Comparison of ENCODE assay signal across 18 cellular contexts in the genomic region with DNA sequence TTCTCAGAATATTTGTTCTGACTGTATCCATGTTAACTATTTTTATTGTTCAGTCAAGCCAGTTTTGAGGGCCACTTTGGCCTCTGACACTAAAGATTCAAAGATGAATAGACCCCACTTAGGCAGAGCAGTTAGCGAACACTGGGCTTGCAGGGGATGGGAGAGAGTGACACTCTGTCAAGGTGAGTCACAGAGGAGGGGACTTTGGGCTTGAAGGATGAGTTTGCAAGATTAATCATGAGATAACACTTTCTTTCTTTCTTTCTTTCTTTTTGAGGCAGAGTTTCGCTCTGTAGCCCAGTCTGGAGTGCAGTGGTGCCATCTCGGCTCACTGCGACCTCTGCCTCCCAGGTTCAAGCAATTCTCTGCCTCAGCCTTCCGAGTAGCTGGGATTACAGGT. TPM values are rescaled to one million over a fixed set of nuclear protein-coding genes. Genes with fewer than 3 reads are reported as not detected.
DNase-seq lines count a peak whose midpoint lies in the region; ATAC-seq and TF ChIP-seq lines count a peak whose summit lies in the region.
"Had no signal": no experiment of that assay in that cellular context is flagged by ENCODE, and none has a peak within 500 bp of the region (broad histone marks: within the 10 kb centered on the region; RNA-seq: fewer than 3 reads in every experiment).

No MANE protein-coding gene starts in this region.

- H3K9me3 ChIP-seq in thyroid gland, result no peaks in the 10 kb centered on the region

- peaks cover 26 to 38% of the 10 kb centered on the region in 2 donors for H3K4me1 ChIP-seq in thyroid gland

- WGBS in thyroid gland, 2 donors, result 85 to 87% methylated on average over 5 of the region's 5 CpGs

- H3K27me3 Mint-ChIP-seq in endothelial cell (ENCODE audit: unreplicated experiment), result peaks cover 5% of the 10 kb centered on the region

- TF ChIP-seq CTCF in endothelial cell (IDR thresholded peaks at IDR 0.05; ENCODE audit: unreplicated experiment), result no peak
- TF ChIP-seq CTCF in thyroid gland (IDR thresholded peaks at IDR 0.05), result no peak

- peaks cover 22% of the 10 kb centered on the region for H3K4me1 Mint-ChIP-seq in endothelial cell (ENCODE audit: unreplicated experiment)

- no peak overlapping the region for H3K4me3 Mint-ChIP-seq in endothelial cell (ENCODE audit: unreplicated experiment)
- H3K4me3 Mint-ChIP-seq: HFFc6 had no signal

- DNase-seq in activated CD4-positive, CD25-positive, alpha-beta regulatory T cell treated with anti-CD3 and anti-CD28 coated beads, Interleukin-2, amount 50 U/mL, for 72 hours, result no peak
- DNase-seq in cardiac septum (ENCODE audit: low spot score) (peak; percentile 26), Right ventricle myocardium inferior (ENCODE audit: missing footprints) (no peak), endothelial cell (ENCODE audit: low spot score) (no peak), thyroid gland (no peak), NCI-H1105 treated with DMSO at 0.1 percent for 48 hours (lab: John Stamatoyannopoulos, UW) (no peak)
- DNase-seq: DMS79 treated with DMSO at 0.1 percent for 48 hours, H7, HFFc6, NCI-H1417, NCI-H187 treated with DMSO at 0.1 percent for 48 hours, NCI-H2227 treated with DMSO at 0.1 percent for 48 hours, NCI-H510A treated with DMSO at 0.1 percent for 48 hours, NCI-H82, RPMI8226 had no signal

- peaks cover 0 to 4% of the 10 kb centered on the region in 2 donors for H3K36me3 ChIP-seq in thyroid gland

- H3K4me3 ChIP-seq in thyroid gland (replicated peaks in 1 of 3), result no peak overlapping the region

- intact Hi-C loops in cardiac septum (cut with DNase I) (no loop called here), Right ventricle myocardium inferior (cut with DNase I) (no loop called here), thyroid gland (cut with DNase I) (no loop called here)

- H3K27ac ChIP-seq in thyroid gland, result peak overlapping the region in 2 of 3 donors; percentile 72 to 86
- H3K27ac ChIP-seq: 22Rv1 had no signal

- peak; percentile 60 to 70 for ATAC-seq in activated CD4-positive, CD25-positive, alpha-beta regulatory T cell treated with anti-CD3 and anti-CD28 coated beads, Interleukin-2, amount 50 U/mL, for 24 hours
- ATAC-seq in Right ventricle myocardium inferior (no peak), GM21390 (IDR thresholded peaks at IDR 0.05; ENCODE audit: unreplicated experiment) (no peak)

- peak overlapping the region; percentile 68 for H3K27ac Mint-ChIP-seq in endothelial cell (ENCODE audit: unreplicated experiment)
- H3K27ac Mint-ChIP-seq: HFFc6 had no signal

- TF ChIP-seq POLR2A in thyroid gland (IDR thresholded peaks at IDR 0.05), result no peak

- H3K27me3 ChIP-seq in thyroid gland, result no peaks in the 10 kb centered on the region

- H3K36me3 Mint-ChIP-seq in endothelial cell (ENCODE audit: low read depth, unreplicated experiment), result peaks cover 3% of the 10 kb centered on the region

- H3K9me3 Mint-ChIP-seq in endothelial cell (ENCODE audit: unreplicated experiment), result no peaks in the 10 kb centered on the region
- H3K9me3 Mint-ChIP-seq: HFFc6 had no signal

RNA-seq across cellular contexts. Expression of a gene that starts 46.4 kb away (rescaled TPM):
- total RNA-seq in cardiac septum, result 4.9 TPM
- total RNA-seq in Right ventricle myocardium inferior, result 8.0 TPM
- total RNA-seq in endothelial cell (ENCODE audit: unreplicated experiment), result 8.4 TPM
- total RNA-seq in thyroid gland, result 10 to 100 TPM in 3 of 4 donors, 1 to 10 TPM in 1; 5.0 to 14.2 (median 12.7) TPM

RNA-seq across cellular contexts. Expression of a gene that starts 56.3 kb away (rescaled TPM):
- total RNA-seq in cardiac septum (7.2 TPM), Right ventricle myocardium inferior (4.7 TPM), endothelial cell (ENCODE audit: unreplicated experiment) (10.5 TPM), thyroid gland (10 to 100 TPM; 12.0 to 20.2 (median 16.1) TPM)

Comparison
In these comparisons a context has a peak if more than half of its experiments do, and no peak if none do; other contexts are left out.
1. ATAC-seq: peak in activated CD4-positive, CD25-positive, alpha-beta regulatory T cell treated with anti-CD3 and anti-CD28 coated beads, Interleukin-2, amount 50 U/mL, for 24 hours (2 of 2); none in Right ventricle myocardium inferior (single experiment) and GM21390 (single experiment).